In the genomic region with DNA sequence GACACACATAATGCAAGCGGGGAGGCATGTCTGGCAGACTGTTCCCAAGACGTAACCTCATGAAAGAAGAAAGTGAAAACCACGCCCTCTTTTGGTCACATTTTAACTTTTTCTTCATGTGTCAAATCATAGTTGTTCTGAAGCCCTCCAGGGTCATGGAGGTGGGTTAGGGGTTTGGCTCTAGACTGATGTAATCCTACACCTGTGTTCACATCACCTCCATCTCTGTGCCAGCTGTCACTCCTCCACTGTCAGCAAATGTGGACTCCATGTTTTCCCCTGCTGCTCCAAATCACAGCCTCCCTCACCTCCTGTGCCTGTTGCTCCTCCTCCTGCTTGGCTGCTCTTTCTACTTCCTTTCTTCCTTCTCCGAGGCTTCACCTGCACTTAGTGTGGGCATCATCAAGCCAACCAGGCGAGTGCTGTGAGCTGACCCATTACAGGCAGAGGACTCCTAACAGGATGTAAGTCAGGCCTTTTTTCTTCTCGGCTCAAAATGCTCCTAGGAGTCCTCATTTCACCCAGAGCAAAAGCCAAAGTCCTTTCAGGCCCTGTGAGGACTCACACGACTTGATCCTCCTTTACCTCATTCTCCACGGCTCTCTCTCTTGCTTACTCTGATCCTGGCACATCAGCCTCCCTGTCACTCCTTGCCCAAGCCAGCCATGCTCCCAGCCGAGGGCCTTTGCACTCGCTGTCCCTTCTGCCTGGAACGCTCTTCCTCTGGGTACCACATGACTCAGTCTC, we compare ENCODE assay signal across 11 cellular contexts.
DNase-seq lines count a peak whose midpoint lies in the region; ATAC-seq, FAIRE-seq and TF ChIP-seq lines count a peak whose summit lies in the region.
"Had no signal": no experiment of that assay in that cellular context is flagged by ENCODE, and none has a peak within 500 bp of the region (broad histone marks: within the 10 kb centered on the region; RNA-seq: fewer than 3 reads in every experiment).

No MANE protein-coding gene starts in this region.

- H3K27ac ChIP-seq in IMR-90 (ENCODE audit: insufficient read depth, low read length): no peak overlapping the region
- H3K27ac ChIP-seq in body of pancreas: no peak overlapping the region
- no peak overlapping the region for H3K27ac ChIP-seq in pancreas
- H3K27ac ChIP-seq: BLaER1, colonic mucosa had no signal

- no peak overlapping the region for H3K18ac ChIP-seq in IMR-90 (ENCODE audit: low read depth, low read length)

- no peaks in the 10 kb centered on the region for H3K79me1 ChIP-seq in IMR-90 (ENCODE audit: low read depth in 1 of 2, low read length in 2 of 2)

- ATAC-seq in IMR-90 (ENCODE audit: low read depth) (no peak), body of pancreas (peak; percentile 73), pancreas (peak; percentile 74 to 91 (median 82)), HG03378 (IDR thresholded peaks at IDR 0.05; ENCODE audit: unreplicated experiment) (no peak), GM19035 (IDR thresholded peaks at IDR 0.05; ENCODE audit: unreplicated experiment) (no peak)

- WGBS in IMR-90 (ENCODE audit: extremely low coverage in 2 of 2, insufficient read length in 1 of 2), 2 experiments: 73% methylated on average over 6 of the region's 11 CpGs; no CpG with 5 or more reads in 1 of the 2 experiments
- WGBS in body of pancreas, 2 donors: 58 to 66% methylated on average over 11 of the region's 11 CpGs
- 61 to 65% methylated on average over 11 of the region's 11 CpGs for WGBS in pancreas, 2 donors

- no peak for TF ChIP-seq POLR2A in IMR-90 (IDR thresholded peaks at IDR 0.05; ENCODE audit: low read depth, low read length)
- no peak for TF ChIP-seq POLR2A in body of pancreas (IDR thresholded peaks at IDR 0.05)

- no peak for FAIRE-seq in pancreas (lab: Jason Lieb, UNC)

- no peak overlapping the region for H2BK120ac ChIP-seq in IMR-90 (ENCODE audit: low read depth, low read length)

- intact Hi-C loops in IMR-90 (cut with micrococcal nuclease) (no loop called here), body of pancreas (cut with DNase I) (no loop called here), pancreas (cut with DNase I) (no loop called here)

- 0 out of 2 replicates have a peak, but pooled peaks cover under 1% of the 10 kb centered on the region for H3K27me3 ChIP-seq in IMR-90 (ENCODE audit: control insufficient read depth, insufficient read depth, low read length)
- no peaks in the 10 kb centered on the region for H3K27me3 ChIP-seq in body of pancreas
- no peaks in the 10 kb centered on the region for H3K27me3 ChIP-seq in pancreas
- H3K27me3 ChIP-seq: BLaER1, colonic mucosa had no signal

- BruUV-seq in IMR-90 (replicated peaks; lab: Mats Ljungman, UMichigan): no TSS peak

- dilution Hi-C loops in IMR-90 (cut with HindIII; ENCODE audit: low sequenced_read_pairs, unreplicated experiment): no loop called here

- no peaks in the 10 kb centered on the region for H3K4me1 ChIP-seq in IMR-90 (ENCODE audit: control insufficient read depth, insufficient read depth, low read length)
- H3K4me1 ChIP-seq in body of pancreas: peaks cover 5% of the 10 kb centered on the region
- no peaks in the 10 kb centered on the region for H3K4me1 ChIP-seq in pancreas
- H3K4me1 ChIP-seq: colonic mucosa had no signal

- H4K20me1 ChIP-seq in IMR-90 (ENCODE audit: insufficient read depth, low read length): no peaks in the 10 kb centered on the region
- H4K20me1 ChIP-seq: BLaER1 had no signal

- H3K4ac ChIP-seq in IMR-90 (ENCODE audit: low read depth, low read length): no peak overlapping the region

- no peak overlapping the region for H2BK20ac ChIP-seq in IMR-90 (ENCODE audit: low read depth, low read length)

- H4K5ac ChIP-seq in IMR-90 (ENCODE audit: low read depth, low read length): no peak overlapping the region

- TF ChIP-seq RAD21 in IMR-90 (IDR thresholded peaks at IDR 0.05; ENCODE audit: low read length): no peak

- H3K9ac ChIP-seq in IMR-90 (ENCODE audit: low read depth, low read length): no peak overlapping the region
- H3K9ac ChIP-seq: BLaER1 had no signal

- peak overlapping the region; percentile 23 for H2AFZ ChIP-seq in IMR-90 (replicated peaks; ENCODE audit: low read length, poor library complexity)

- no peak for TF ChIP-seq CTCF in IMR-90 (conservative IDR thresholded peaks at IDR 0.05; ENCODE audit: low read depth, low read length)
- peak in 4 of 7 experiments; percentile 7 to 35 (median 18) for TF ChIP-seq CTCF in body of pancreas (IDR thresholded peaks at IDR 0.05)
- TF ChIP-seq CTCF in pancreas (IDR thresholded peaks at IDR 0.05): no peak

- in situ Hi-C loops in IMR-90 (cut with MboI; ENCODE audit: low sequenced_read_pairs): no loop called here

- H2AK5ac ChIP-seq in IMR-90 (ENCODE audit: low read depth, low read length): no peak overlapping the region

- H3K9me1 ChIP-seq in IMR-90 (ENCODE audit: insufficient read depth, low read length): no peaks in the 10 kb centered on the region

- H2BK15ac ChIP-seq in IMR-90 (ENCODE audit: low read depth, low read length): no peak overlapping the region

- DNase-seq in NCI-H82 (lab: John Stamatoyannopoulos, UW) (peak; percentile 53), NCI-H82 treated with DMSO at 0.1 percent for 48 hours (lab: John Stamatoyannopoulos, UW; ENCODE audit: unreplicated experiment) (no peak), IMR-90 (no peak), body of pancreas (peak; percentile 20 to 56 (median 37)), pancreas (peak in 3 of 6 donors; percentile 23 to 47 (median 37)), C1 segment of cervical spinal cord (lab: John Stamatoyannopoulos, UW) (no peak)
- DNase-seq: colonic mucosa, nucleus accumbens had no signal

- CTCF ChIA-PET in IMR-90 (lab: Yijun Ruan, JAX): no interaction called here

- no peaks in the 10 kb centered on the region for H3K9me3 ChIP-seq in IMR-90 (ENCODE audit: control insufficient read depth, insufficient read depth, low read length)
- H3K9me3 ChIP-seq in body of pancreas: no peaks in the 10 kb centered on the region
- H3K9me3 ChIP-seq in pancreas: no peaks in the 10 kb centered on the region
- H3K9me3 ChIP-seq: BLaER1, colonic mucosa had no signal

- H3K36me3 ChIP-seq in IMR-90 (ENCODE audit: control insufficient read depth, insufficient read depth, low read length): no peaks in the 10 kb centered on the region
- no peaks in the 10 kb centered on the region for H3K36me3 ChIP-seq in body of pancreas (replicated peaks in 1 of 2; ENCODE audit: insufficient read depth in 1 of 2, low read depth in 2 of 2)
- H3K36me3 ChIP-seq in pancreas: no peaks in the 10 kb centered on the region
- H3K36me3 ChIP-seq: BLaER1, colonic mucosa had no signal

- no peak overlapping the region for H3K4me3 ChIP-seq in IMR-90 (ENCODE audit: insufficient read depth, low read depth, low read length)
- H3K4me3 ChIP-seq in body of pancreas: no peak overlapping the region
- no peak overlapping the region for H3K4me3 ChIP-seq in pancreas
- H3K4me3 ChIP-seq: BLaER1, colonic mucosa had no signal

- no peak overlapping the region for H4K91ac ChIP-seq in IMR-90 (ENCODE audit: insufficient read depth, low read depth, low read length)

- no peak overlapping the region for H3K4me2 ChIP-seq in IMR-90 (ENCODE audit: low read depth, low read length)

- H3K56ac ChIP-seq in IMR-90 (ENCODE audit: extremely low read depth, insufficient read depth, low read length): no peak overlapping the region

- H3K23ac ChIP-seq in IMR-90 (ENCODE audit: low read depth, low read length): no peak overlapping the region

- H2BK5ac ChIP-seq in IMR-90 (ENCODE audit: low read depth, low read length, poor library complexity, severe bottlenecking): no peak overlapping the region

- H3K14ac ChIP-seq in IMR-90 (replicated peaks; ENCODE audit: low read depth, low read length): no peak overlapping the region

- no peak overlapping the region for H4K8ac ChIP-seq in IMR-90 (ENCODE audit: low read depth in 2 of 2, low read length in 2 of 2)

- no peak overlapping the region for H2AK9ac ChIP-seq in IMR-90 (replicated peaks; ENCODE audit: low read depth, low read length, poor library complexity)

- POLR2A ChIA-PET in IMR-90 (lab: Charles Lee; ENCODE audit: unreplicated experiment): no interaction called here

TF ChIP-seq in IMR-90, 13 proteins besides CTCF, POLR2A, EP300 and RAD21:
- TF ChIP-seq SMC3 (IDR thresholded peaks at IDR 0.05; ENCODE audit: low read depth, low read length) (no peak), RFX5 (IDR thresholded peaks at IDR 0.05; ENCODE audit: low read depth, low read length) (no peak), FOS (IDR thresholded peaks at IDR 0.05; ENCODE audit: low read depth, low read length) (no peak), NFE2L2 (IDR thresholded peaks at IDR 0.05; ENCODE audit: low read depth, low read length) (no peak), RCOR1 (IDR thresholded peaks at IDR 0.05; ENCODE audit: insufficient replicate concordance, low read length) (no peak), MAZ (IDR thresholded peaks at IDR 0.05; ENCODE audit: borderline replicate concordance, low read depth, low read length) (no peak), MAFK (IDR thresholded peaks at IDR 0.05; ENCODE audit: low read depth, low read length) (no peak), BHLHE40 (IDR thresholded peaks at IDR 0.05; ENCODE audit: low read depth, low read length) (no peak), MXI1 (IDR thresholded peaks at IDR 0.05; ENCODE audit: borderline replicate concordance, low read depth, low read length) (no peak)
- TF ChIP-seq, protein P1, sequence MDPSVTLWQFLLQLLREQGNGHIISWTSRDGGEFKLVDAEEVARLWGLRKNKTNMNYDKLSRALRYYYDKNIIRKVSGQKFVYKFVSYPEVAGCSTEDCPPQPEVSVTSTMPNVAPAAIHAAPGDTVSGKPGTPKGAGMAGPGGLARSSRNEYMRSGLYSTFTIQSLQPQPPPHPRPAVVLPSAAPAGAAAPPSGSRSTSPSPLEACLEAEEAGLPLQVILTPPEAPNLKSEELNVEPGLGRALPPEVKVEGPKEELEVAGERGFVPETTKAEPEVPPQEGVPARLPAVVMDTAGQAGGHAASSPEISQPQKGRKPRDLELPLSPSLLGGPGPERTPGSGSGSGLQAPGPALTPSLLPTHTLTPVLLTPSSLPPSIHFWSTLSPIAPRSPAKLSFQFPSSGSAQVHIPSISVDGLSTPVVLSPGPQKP (IDR thresholded peaks at IDR 0.05; ENCODE audit: borderline replicate concordance, low read depth, low read length): no peak

Comparison
In these comparisons a context has a peak if more than half of its experiments do, and no peak if none do; other contexts are left out.
1. DNase-seq: peak in NCI-H82 (single experiment) and body of pancreas (4 of 4); none in NCI-H82 treated with DMSO at 0.1 percent for 48 hours (single experiment), IMR-90 (single experiment) and C1 segment of cervical spinal cord (0 of 14).
2. ATAC-seq: peak in body of pancreas (single experiment) and pancreas (4 of 4); none in IMR-90 (single experiment), HG03378 (single experiment) and GM19035 (single experiment).
3. CTCF ChIP-seq: peak in body of pancreas (4 of 7); none in IMR-90 (single experiment) and pancreas (0 of 4).